Comparison of ENCODE assay signal across 18 cellular contexts in the genomic region with DNA sequence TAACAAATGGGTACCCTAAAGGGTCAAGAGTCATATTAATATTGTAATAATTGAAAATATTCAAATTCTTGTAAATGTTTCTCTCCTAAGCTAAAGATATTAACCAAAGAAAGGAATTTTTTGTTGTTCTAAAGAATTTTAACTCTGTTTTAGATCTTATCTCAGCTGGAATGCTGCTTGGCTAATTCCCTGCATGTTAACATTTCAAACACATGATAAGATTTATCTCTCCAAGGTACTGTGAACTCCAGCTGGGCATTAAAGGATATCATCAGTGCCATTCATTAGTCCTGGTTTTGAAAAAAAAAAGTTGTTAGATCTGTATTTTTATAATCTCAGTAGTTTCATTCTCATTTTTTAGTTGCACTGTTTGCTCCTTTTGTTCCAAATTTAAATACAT.
DNase-seq lines count a peak whose midpoint lies in the region; ATAC-seq and TF ChIP-seq lines count a peak whose summit lies in the region.
"Had no signal": no experiment of that assay in that cellular context is flagged by ENCODE, and none has a peak within 500 bp of the region (broad histone marks: within the 10 kb centered on the region; RNA-seq: fewer than 3 reads in every experiment).

No MANE protein-coding gene starts in this region.

- no peaks in the 10 kb centered on the region for H3K9me3 ChIP-seq in thyroid gland
- H3K9me3 ChIP-seq: HAP-1 had no signal

- TF ChIP-seq CTCF in HFFc6 (IDR thresholded peaks at IDR 0.05) (no peak), fibroblast of villous mesenchyme (IDR thresholded peaks at IDR 0.05; ENCODE audit: insufficient read depth, low read depth, low read length) (no peak), thyroid gland (IDR thresholded peaks at IDR 0.05) (no peak)

- H3K9me3 Mint-ChIP-seq in HFFc6 (no peaks in the 10 kb centered on the region), immature natural killer cell (peaks cover 0 to 4% (median 1%) of the 10 kb centered on the region in 6 donors)

- H3K4me3 Mint-ChIP-seq in HFFc6 (peak overlapping the region; percentile 56), immature natural killer cell (no peak overlapping the region)
- H3K4me3 Mint-ChIP-seq: CD8-positive, alpha-beta memory T cell had no signal

- H3K36me3 Mint-ChIP-seq in HFFc6 (ENCODE audit: low read depth) (no peaks in the 10 kb centered on the region; the same call in none of the 2 replicates), immature natural killer cell (peaks cover 0 to 3% (median 0%) of the 10 kb centered on the region in 3 donors)

- H3K27me3 Mint-ChIP-seq in HFFc6 (ENCODE audit: insufficient read depth) = no peaks in the 10 kb centered on the region
- H3K27me3 Mint-ChIP-seq in immature natural killer cell (ENCODE audit: low read depth in 3 of 3) = peaks cover 0 to 2% (median 0%) of the 10 kb centered on the region in 3 donors
- H3K27me3 Mint-ChIP-seq: CD8-positive, alpha-beta memory T cell had no signal

- H3K27ac Mint-ChIP-seq in HFFc6 (peak overlapping the region; percentile 42), immature natural killer cell (no peak overlapping the region)

- H3K4me1 ChIP-seq in thyroid gland = peaks cover 37 to 39% of the 10 kb centered on the region in 2 donors
- H3K4me1 ChIP-seq: BLaER1 had no signal

- DNase-seq in HFFc6 (peak; percentile 34), fibroblast of villous mesenchyme (ENCODE audit: low read depth) (peak; percentile 47), thyroid gland (no peak), A172 (ENCODE audit: low spot score) (no peak), immature natural killer cell (no peak)
- DNase-seq: CD8-positive, alpha-beta memory T cell; DMS 273 treated with DMSO at 0.1 percent for 48 hours; KBM-7; NCI-H1092; NCI-H1694; NCI-H2107; NCI-H446; NCI-H748 treated with DMSO at 0.1 percent for 48 hours; Right ventricle myocardium superior had no signal

- no peaks in the 10 kb centered on the region for H3K27me3 ChIP-seq in thyroid gland
- H3K27me3 ChIP-seq: BLaER1 had no signal

- intact Hi-C loops in thyroid gland (cut with DNase I) = no loop called here

- TF ChIP-seq POLR2A in thyroid gland (IDR thresholded peaks at IDR 0.05) = no peak

- H3K36me3 ChIP-seq in thyroid gland = no peaks in the 10 kb centered on the region
- H3K36me3 ChIP-seq: HAP-1 had no signal

- ATAC-seq in SK-N-SH treated with all-trans-retinoic acid at 6 μM for 48 hours (peak; percentile 70), GM21390 (IDR thresholded peaks at IDR 0.05; ENCODE audit: unreplicated experiment) (no peak)

- peaks cover 64% of the 10 kb centered on the region for H3K4me1 Mint-ChIP-seq in HFFc6 (ENCODE audit: low read depth)
- H3K4me1 Mint-ChIP-seq in immature natural killer cell = peaks cover 7 to 27% of the 10 kb centered on the region in 2 donors

- H3K27ac ChIP-seq in thyroid gland = peak overlapping the region; percentile 69 to 74 (median 69)
- H3K27ac ChIP-seq: BLaER1 had no signal

- H3K4me3 ChIP-seq in fibroblast of villous mesenchyme (ENCODE audit: low read depth, low read length) (no peak overlapping the region), thyroid gland (replicated peaks in 1 of 3) (no peak overlapping the region)
- H3K4me3 ChIP-seq: BLaER1, HAP-1 had no signal

TF ChIP-seq in SK-N-SH treated with all-trans-retinoic acid at 6 μM for 48 hours, 23 proteins besides CTCF, POLR2A, EP300 and RAD21:
- no peak for TF ChIP-seq ZNF70 (CRISPR knock-in tag; IDR thresholded peaks at IDR 0.05)
- TF ChIP-seq, protein P1, sequence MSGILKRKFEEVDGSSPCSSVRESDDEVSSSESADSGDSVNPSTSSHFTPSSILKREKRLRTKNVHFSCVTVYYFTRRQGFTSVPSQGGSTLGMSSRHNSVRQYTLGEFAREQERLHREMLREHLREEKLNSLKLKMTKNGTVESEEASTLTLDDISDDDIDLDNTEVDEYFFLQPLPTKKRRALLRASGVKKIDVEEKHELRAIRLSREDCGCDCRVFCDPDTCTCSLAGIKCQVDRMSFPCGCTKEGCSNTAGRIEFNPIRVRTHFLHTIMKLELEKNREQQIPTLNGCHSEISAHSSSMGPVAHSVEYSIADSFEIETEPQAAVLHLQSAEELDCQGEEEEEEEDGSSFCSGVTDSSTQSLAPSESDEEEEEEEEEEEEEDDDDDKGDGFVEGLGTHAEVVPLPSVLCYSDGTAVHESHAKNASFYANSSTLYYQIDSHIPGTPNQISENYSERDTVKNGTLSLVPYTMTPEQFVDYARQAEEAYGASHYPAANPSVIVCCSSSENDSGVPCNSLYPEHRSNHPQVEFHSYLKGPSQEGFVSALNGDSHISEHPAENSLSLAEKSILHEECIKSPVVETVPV (CRISPR knock-in tag; IDR thresholded peaks at IDR 0.05) = no peak
- TF ChIP-seq ZNF8 (CRISPR knock-in tag; IDR thresholded peaks at IDR 0.05) = no peak
- TF ChIP-seq ESRRG (CRISPR knock-in tag; IDR thresholded peaks at IDR 0.05) = no peak
- peak; percentile 71 for TF ChIP-seq ISL1 (CRISPR knock-in tag; IDR thresholded peaks at IDR 0.05)
- no peak for TF ChIP-seq TCF4 (CRISPR knock-in tag; IDR thresholded peaks at IDR 0.05; ENCODE audit: borderline replicate concordance)
- no peak for TF ChIP-seq SNAI2 (CRISPR knock-in tag; IDR thresholded peaks at IDR 0.05)
- TF ChIP-seq RARB (CRISPR knock-in tag; IDR thresholded peaks at IDR 0.05) = no peak

Comparison
In these comparisons a context has a peak if more than half of its experiments do, and no peak if none do; other contexts are left out.
1. DNase-seq: peak in HFFc6 (single experiment) and fibroblast of villous mesenchyme (single experiment); none in thyroid gland (0 of 2), A172 (single experiment) and immature natural killer cell (0 of 3).